Comparison of ENCODE assay signal across 11 cellular contexts in genomic region chr17:67243284-67243683, GRCh38. TPM values are rescaled to one million over a fixed set of nuclear protein-coding genes. Genes with fewer than 3 reads are reported as not detected.
DNase-seq lines count a peak whose midpoint lies in the region; ATAC-seq and TF ChIP-seq lines count a peak whose summit lies in the region.
"Had no signal": no experiment of that assay in that cellular context is flagged by ENCODE, and none has a peak within 500 bp of the region (broad histone marks: within the 10 kb centered on the region; RNA-seq: fewer than 3 reads in every experiment).

No MANE protein-coding gene starts in this region.

- peaks cover 47% of the 10 kb centered on the region for H3K4me1 ChIP-seq in hepatocyte (ENCODE audit: insufficient read depth)
- peaks cover 0 to 39% (median 3%) of the 10 kb centered on the region in 4 donors for H3K4me1 ChIP-seq in Peyer's patch

- no peak for TF ChIP-seq CTCF in hepatocyte (IDR thresholded peaks at IDR 0.05; ENCODE audit: poor library complexity)
- TF ChIP-seq CTCF in GM10266 (IDR thresholded peaks at IDR 0.05; ENCODE audit: control insufficient read depth, insufficient read depth, low read depth, missing control alignments): no peak
- TF ChIP-seq CTCF in Peyer's patch (IDR thresholded peaks at IDR 0.05): no peak

- CTCF ChIA-PET in activated CD4-positive, alpha-beta memory T cell treated with anti-CD3 and anti-CD28 coated beads, Interleukin-2, amount 10 ng/mL, durations not matched to agents 7 days and 5 days (lab: Charles Lee): no interaction called here

- peak overlapping the region; percentile 100 for H3K27ac ChIP-seq in hepatocyte
- H3K27ac ChIP-seq in Peyer's patch: no peak overlapping the region

- peaks cover 33% of the 10 kb centered on the region for H4K20me1 ChIP-seq in hepatocyte (ENCODE audit: insufficient read depth, poor library complexity, severe bottlenecking)

- peak overlapping the region; percentile 88 for H3K4me2 ChIP-seq in hepatocyte

- no peak for TF ChIP-seq POLR2A in Peyer's patch (IDR thresholded peaks at IDR 0.05)

- no peaks in the 10 kb centered on the region for H3K27me3 ChIP-seq in hepatocyte
- no peaks in the 10 kb centered on the region for H3K27me3 ChIP-seq in Peyer's patch

- peaks cover 64% of the 10 kb centered on the region for H3K4me1 Mint-ChIP-seq in activated naive CD4-positive, alpha-beta T cell treated with anti-CD3 and anti-CD28 coated beads, Interleukin-2, amount 50 U/mL, for 24 hours
- H3K4me1 Mint-ChIP-seq in activated CD4-positive, alpha-beta memory T cell treated with anti-CD3 and anti-CD28 coated beads, Interleukin-2, amount 10 ng/mL, durations not matched to agents 7 days and 5 days: peaks cover 66% of the 10 kb centered on the region
- H3K4me1 Mint-ChIP-seq in stimulated activated naive CD8-positive, alpha-beta T cell treated with anti-CD3 and anti-CD28 coated beads, Interleukin-15, amount 100 ng/mL, for 72 hours: peaks cover 49% of the 10 kb centered on the region

- peak overlapping the region; percentile 88 for H3K4me3 Mint-ChIP-seq in activated naive CD4-positive, alpha-beta T cell treated with anti-CD3 and anti-CD28 coated beads, Interleukin-2, amount 50 U/mL, for 24 hours
- peak overlapping the region; percentile 87 for H3K4me3 Mint-ChIP-seq in activated CD4-positive, alpha-beta memory T cell treated with anti-CD3 and anti-CD28 coated beads, Interleukin-2, amount 10 ng/mL, durations not matched to agents 7 days and 5 days
- peak overlapping the region; percentile 85 to 92 for H3K4me3 Mint-ChIP-seq in stimulated activated naive CD8-positive, alpha-beta T cell treated with anti-CD3 and anti-CD28 coated beads, Interleukin-15, amount 100 ng/mL, for 72 hours

- H3K27me3 Mint-ChIP-seq in activated naive CD4-positive, alpha-beta T cell treated with anti-CD3 and anti-CD28 coated beads, Interleukin-2, amount 50 U/mL, for 24 hours: no peaks in the 10 kb centered on the region
- H3K27me3 Mint-ChIP-seq in activated CD4-positive, alpha-beta memory T cell treated with anti-CD3 and anti-CD28 coated beads, Interleukin-2, amount 10 ng/mL, durations not matched to agents 7 days and 5 days: no peaks in the 10 kb centered on the region
- H3K27me3 Mint-ChIP-seq in stimulated activated naive CD8-positive, alpha-beta T cell treated with anti-CD3 and anti-CD28 coated beads, Interleukin-15, amount 100 ng/mL, for 72 hours: peaks cover 18% of the 10 kb centered on the region

- H3K36me3 ChIP-seq in hepatocyte (replicated peaks; ENCODE audit: insufficient read depth, low read depth) (no peaks in the 10 kb centered on the region), Peyer's patch (peaks cover 0 to 21% (median 7%) of the 10 kb centered on the region in 3 donors)

- H2AFZ ChIP-seq in hepatocyte: no peak overlapping the region

- POLR2A ChIA-PET in activated CD4-positive, alpha-beta memory T cell treated with anti-CD3 and anti-CD28 coated beads, Interleukin-2, amount 10 ng/mL, durations not matched to agents 7 days and 5 days (lab: Charles Lee): no interaction called here

- H3K36me3 Mint-ChIP-seq in activated naive CD4-positive, alpha-beta T cell treated with anti-CD3 and anti-CD28 coated beads, Interleukin-2, amount 50 U/mL, for 24 hours: peaks cover 11% of the 10 kb centered on the region
- H3K36me3 Mint-ChIP-seq in activated CD4-positive, alpha-beta memory T cell treated with anti-CD3 and anti-CD28 coated beads, Interleukin-2, amount 10 ng/mL, durations not matched to agents 7 days and 5 days (ENCODE audit: low read depth): peaks cover 60% of the 10 kb centered on the region

- no peak for ATAC-seq in stimulated activated naive CD8-positive, alpha-beta T cell treated with anti-CD3 and anti-CD28 coated beads, Interleukin-15, amount 100 ng/mL, for 72 hours

- peak overlapping the region; percentile 93 for H3K4me3 ChIP-seq in hepatocyte
- peak overlapping the region in 2 of 4 donors; percentile 91 to 98 for H3K4me3 ChIP-seq in Peyer's patch

- no peaks in the 10 kb centered on the region for H3K9me3 Mint-ChIP-seq in activated naive CD4-positive, alpha-beta T cell treated with anti-CD3 and anti-CD28 coated beads, Interleukin-2, amount 50 U/mL, for 24 hours
- no peaks in the 10 kb centered on the region for H3K9me3 Mint-ChIP-seq in activated CD4-positive, alpha-beta memory T cell treated with anti-CD3 and anti-CD28 coated beads, Interleukin-2, amount 10 ng/mL, durations not matched to agents 7 days and 5 days
- no peaks in the 10 kb centered on the region for H3K9me3 Mint-ChIP-seq in stimulated activated naive CD8-positive, alpha-beta T cell treated with anti-CD3 and anti-CD28 coated beads, Interleukin-15, amount 100 ng/mL, for 72 hours

- peak overlapping the region; percentile 3 for H3K27ac Mint-ChIP-seq in activated naive CD4-positive, alpha-beta T cell treated with anti-CD3 and anti-CD28 coated beads, Interleukin-2, amount 50 U/mL, for 24 hours
- H3K27ac Mint-ChIP-seq in activated CD4-positive, alpha-beta memory T cell treated with anti-CD3 and anti-CD28 coated beads, Interleukin-2, amount 10 ng/mL, durations not matched to agents 7 days and 5 days: peak overlapping the region; percentile 78
- no peak overlapping the region for H3K27ac Mint-ChIP-seq in stimulated activated naive CD8-positive, alpha-beta T cell treated with anti-CD3 and anti-CD28 coated beads, Interleukin-15, amount 100 ng/mL, for 72 hours

- H3K9me2 ChIP-seq in hepatocyte (replicated peaks; ENCODE audit: insufficient read depth): no peaks in the 10 kb centered on the region

- 70% methylated on average over 5 of the region's 5 CpGs for WGBS in hepatocyte (ENCODE audit: low lambda C conversion rate, missing lambda C conversion rate)

- H3K9me3 ChIP-seq in hepatocyte (ENCODE audit: low read depth): no peaks in the 10 kb centered on the region
- no peaks in the 10 kb centered on the region for H3K9me3 ChIP-seq in Peyer's patch
- H3K9me3 ChIP-seq: neutrophil had no signal

- no peak for DNase-seq in activated naive CD4-positive, alpha-beta T cell treated with anti-CD3 and anti-CD28 coated beads, Interleukin-2, amount 50 U/mL, for 16 hours
- DNase-seq in activated CD4-positive, alpha-beta memory T cell treated with anti-CD3 and anti-CD28 coated beads, Interleukin-2, amount 10 ng/mL, durations not matched to agents 7 days and 5 days: no peak
- DNase-seq in hepatocyte (ENCODE audit: low spot score) (no peak), GM10266 (ENCODE audit: extremely low spot score) (no peak), Peyer's patch (no peak)
- no peak for DNase-seq in stimulated activated naive CD8-positive, alpha-beta T cell treated with anti-CD3 and anti-CD28 coated beads, Interleukin-15, amount 100 ng/mL, for 72 hours
- DNase-seq in NK-92 treated with Interleukin-12 subunit alpha and Interleukin-12 subunit beta, amount 100 ng/mL, for 24 hours (lab: John Stamatoyannopoulos, UW): no peak
- DNase-seq: activated CD4-positive, alpha-beta T cell treated with anti-CD3 and anti-CD28 coated beads for 1 hour; NCI-H510A had no signal

- H3K79me2 ChIP-seq in hepatocyte: peaks cover 65% of the 10 kb centered on the region

RNA-seq across cellular contexts. Expression of gene HELZ, which starts 1.7 kb away (rescaled TPM):
- total RNA-seq in activated CD4-positive, alpha-beta memory T cell treated with anti-CD3 and anti-CD28 coated beads, Interleukin-2, amount 10 ng/mL, durations not matched to agents 7 days and 5 days: 100 to 1,000 TPM in 1 of 2 experiments, 10 to 100 TPM in 1; 98.2 to 109 TPM
- total RNA-seq in hepatocyte (47.1 and 77.2 TPM in 2 replicates), Peyer's patch (100 to 1,000 TPM in 1 of 4 donors, 10 to 100 TPM in 3; 37.1 to 124 (median 58.8) TPM)
- 32.7 and 34.1 TPM in 2 replicates for polyA plus RNA-seq in hepatocyte

Comparison
In these comparisons a context has a peak if more than half of its experiments do, and no peak if none do; other contexts are left out.
1. H3K27ac Mint-ChIP-seq: peak in activated naive CD4-positive, alpha-beta T cell treated with anti-CD3 and anti-CD28 coated beads, Interleukin-2, amount 50 U/mL, for 24 hours (single experiment) and activated CD4-positive, alpha-beta memory T cell treated with anti-CD3 and anti-CD28 coated beads, Interleukin-2, amount 10 ng/mL, durations not matched to agents 7 days and 5 days (single experiment); none in stimulated activated naive CD8-positive, alpha-beta T cell treated with anti-CD3 and anti-CD28 coated beads, Interleukin-15, amount 100 ng/mL, for 72 hours (0 of 2).
2. Peak in every context shown above with its lines, with median percentiles within 50 percentile points of each other: H3K4me3 Mint-ChIP-seq.